28 cellular contexts compared by ENCODE assay signal in genomic region chr1:87291107-87291506, GRCh38. TPM values are rescaled to one million over a fixed set of nuclear protein-coding genes. Genes with fewer than 3 reads are reported as not detected.
DNase-seq lines count a peak whose midpoint lies in the region; ATAC-seq and TF ChIP-seq lines count a peak whose summit lies in the region.
"Had no signal": no experiment of that assay in that cellular context is flagged by ENCODE, and none has a peak within 500 bp of the region (broad histone marks: within the 10 kb centered on the region; RNA-seq: fewer than 3 reads in every experiment).

No MANE protein-coding gene starts in this region.

- H3K4me3 ChIP-seq in astrocyte of the spinal cord (ENCODE audit: low read depth, low read length) (no peak overlapping the region), mesenchymal stem cell (ENCODE audit: insufficient read depth in 1 of 2, low read depth in 1 of 2, low read length in 2 of 2) (no peak overlapping the region), left ventricle myocardium inferior (no peak overlapping the region), MG63 (no peak overlapping the region)
- H3K4me3 ChIP-seq: BLaER1 treated with 17β-estradiol and CSF1 and Interleukin-3, amounts not matched to agents 10 nM and 100 nM; dorsolateral prefrontal cortex; heart left ventricle; skin epidermis; upper lobe of right lung had no signal

- H3K27ac ChIP-seq in mesenchymal stem cell (ENCODE audit: low read length, poor library complexity, severe bottlenecking) (no peak overlapping the region), left ventricle myocardium inferior (replicated peaks) (no peak overlapping the region)
- H3K27ac ChIP-seq: BLaER1 treated with 17β-estradiol and CSF1 and Interleukin-3, amounts not matched to agents 10 nM and 100 nM; dorsolateral prefrontal cortex; heart left ventricle; HL-60; skin epidermis; upper lobe of right lung; VCaP had no signal

- no peak overlapping the region for H2BK120ac ChIP-seq in mesenchymal stem cell (ENCODE audit: low read depth, low read length)

- no peak overlapping the region for H3K4me2 ChIP-seq in mesenchymal stem cell (ENCODE audit: low read length, poor library complexity, severe bottlenecking)
- H3K4me2 ChIP-seq: BLaER1 treated with 17β-estradiol and CSF1 and Interleukin-3, amounts not matched to agents 10 nM and 100 nM had no signal

- no peak overlapping the region for H2AFZ ChIP-seq in mesenchymal stem cell (ENCODE audit: low read depth, low read length)

- intact Hi-C loops in left ventricle myocardium inferior (cut with micrococcal nuclease) = no loop called here

- H3K36me3 Mint-ChIP-seq in HFFc6 (ENCODE audit: low read depth) = no peaks in the 10 kb centered on the region
- no peaks in the 10 kb centered on the region for H3K36me3 Mint-ChIP-seq in T-cell
- H3K36me3 Mint-ChIP-seq: activated naive CD4-positive, alpha-beta T cell treated with anti-CD3 and anti-CD28 coated beads, Interleukin-2, amount 10 ng/mL, durations not matched to agents 7 days and 5 days; naive B cell had no signal

- H3K18ac ChIP-seq in mesenchymal stem cell (ENCODE audit: low read depth in 1 of 2, low read length in 2 of 2) = no peak overlapping the region

- no peaks in the 10 kb centered on the region for H3K79me1 ChIP-seq in mesenchymal stem cell (replicated peaks; ENCODE audit: low read length, poor library complexity, severe bottlenecking)

- no peak overlapping the region for H3K4ac ChIP-seq in mesenchymal stem cell (ENCODE audit: low read depth in 1 of 2, low read length in 2 of 2)

- CTCF ChIA-PET in T-cell (lab: Charles Lee) = interaction anchor here (0.5 to 2.6 kb wide), 3 partner anchors 167 to 1335 kb away, joined by 3 to 27 read pairs (median 3); no protein-coding TSS in a partner anchor
- CTCF ChIA-PET in HEK293T (lab: Yijun Ruan, JAX) = no interaction called here

- H3K27me3 ChIP-seq in mesenchymal stem cell (ENCODE audit: control insufficient read depth in 1 of 2, insufficient read depth in 1 of 2, low read length in 2 of 2) = peaks cover 0 to 4% of the 10 kb centered on the region in 2 experiments
- peaks cover 9% of the 10 kb centered on the region for H3K27me3 ChIP-seq in left ventricle myocardium inferior (ENCODE audit: low read depth)
- no peaks in the 10 kb centered on the region for H3K27me3 ChIP-seq in MG63
- H3K27me3 ChIP-seq: BLaER1 treated with 17β-estradiol and CSF1 and Interleukin-3, amounts not matched to agents 10 nM and 100 nM; dorsolateral prefrontal cortex; upper lobe of right lung had no signal

- H2BK12ac ChIP-seq in mesenchymal stem cell (ENCODE audit: low read length in 2 of 2) = no peak overlapping the region

- ATAC-seq in T-cell (replicated peaks in 1 of 4) = no peak
- ATAC-seq: heart left ventricle, HepG2, upper lobe of right lung had no signal

- no peak for TF ChIP-seq CTCF in HFFc6 (IDR thresholded peaks at IDR 0.05)
- no peak for TF ChIP-seq CTCF in astrocyte of the spinal cord (IDR thresholded peaks at IDR 0.05; ENCODE audit: low read depth, low read length)
- no peak for TF ChIP-seq CTCF in left ventricle myocardium inferior (IDR thresholded peaks at IDR 0.05; ENCODE audit: borderline replicate concordance)

- H2BK15ac ChIP-seq in mesenchymal stem cell (ENCODE audit: low read depth, poor library complexity, severe bottlenecking) = no peak overlapping the region

- no peak overlapping the region for H4K91ac ChIP-seq in mesenchymal stem cell (ENCODE audit: low read length)

- H3K27ac Mint-ChIP-seq in HFFc6 (peak overlapping the region; percentile 43; the same call in 1 of the 2 replicates), T-cell (no peak overlapping the region)
- H3K27ac Mint-ChIP-seq: activated CD4-positive, alpha-beta T cell treated with anti-CD3 and anti-CD28 coated beads, Interleukin-2, amount 10 ng/mL, durations not matched to agents 24 days and 14 days; activated naive CD4-positive, alpha-beta T cell treated with anti-CD3 and anti-CD28 coated beads, Interleukin-2, amount 10 ng/mL, durations not matched to agents 7 days and 5 days; naive B cell had no signal

- H3K4me3 Mint-ChIP-seq in HFFc6 (no peak overlapping the region; the same call in 1 of the 2 replicates), T-cell (no peak overlapping the region)
- H3K4me3 Mint-ChIP-seq: activated CD4-positive, alpha-beta T cell treated with anti-CD3 and anti-CD28 coated beads, Interleukin-2, amount 10 ng/mL, durations not matched to agents 24 days and 14 days; activated naive CD4-positive, alpha-beta T cell treated with anti-CD3 and anti-CD28 coated beads, Interleukin-2, amount 10 ng/mL, durations not matched to agents 7 days and 5 days; naive B cell had no signal

- no peak overlapping the region for H4K8ac ChIP-seq in mesenchymal stem cell (ENCODE audit: low read length)

- peak overlapping the region; percentile 6 for H3K9ac ChIP-seq in mesenchymal stem cell (ENCODE audit: low read length)
- H3K9ac ChIP-seq: BLaER1 treated with 17β-estradiol and CSF1 and Interleukin-3, amounts not matched to agents 10 nM and 100 nM had no signal

- no peaks in the 10 kb centered on the region for H3K36me3 ChIP-seq in mesenchymal stem cell (ENCODE audit: control insufficient read depth in 1 of 2, insufficient read depth in 2 of 2, low read depth in 1 of 2, low read length in 2 of 2)
- no peaks in the 10 kb centered on the region for H3K36me3 ChIP-seq in left ventricle myocardium inferior
- no peaks in the 10 kb centered on the region for H3K36me3 ChIP-seq in MG63
- H3K36me3 ChIP-seq: BLaER1 treated with 17β-estradiol and CSF1 and Interleukin-3, amounts not matched to agents 10 nM and 100 nM; heart left ventricle; upper lobe of right lung had no signal

- H3K27me3 Mint-ChIP-seq in HFFc6 (ENCODE audit: insufficient read depth) = peaks cover 7% of the 10 kb centered on the region
- H3K27me3 Mint-ChIP-seq in T-cell = peaks cover 5 to 11% of the 10 kb centered on the region in 2 donors

- POLR2A ChIA-PET in T-cell (lab: Charles Lee) = interaction anchor here in 1 of 2 donors (0.6 kb wide), 1 partner anchor 207 kb away, joined by 4 read pairs; no protein-coding TSS in a partner anchor
- POLR2A ChIA-PET in HEK293T (lab: Yijun Ruan, JAX) = no interaction called here

- H3K4me1 ChIP-seq in mesenchymal stem cell (ENCODE audit: control insufficient read depth, insufficient read depth, low read depth, low read length) (no peaks in the 10 kb centered on the region), left ventricle myocardium inferior (no peaks in the 10 kb centered on the region)
- H3K4me1 ChIP-seq: Caco-2, heart left ventricle, upper lobe of right lung had no signal

- no peak overlapping the region for H3K14ac ChIP-seq in mesenchymal stem cell (ENCODE audit: low read length in 2 of 2)

- H3K9me3 ChIP-seq in mesenchymal stem cell (ENCODE audit: control insufficient read depth, low read length) = no peaks in the 10 kb centered on the region
- H3K9me3 ChIP-seq in left ventricle myocardium inferior (replicated peaks) = no peaks in the 10 kb centered on the region
- H3K9me3 ChIP-seq in MG63 = no peaks in the 10 kb centered on the region
- H3K9me3 ChIP-seq: BLaER1 treated with 17β-estradiol and CSF1 and Interleukin-3, amounts not matched to agents 10 nM and 100 nM; Caco-2; heart left ventricle; upper lobe of right lung had no signal

- 32% methylated on average over 1 of the region's 1 CpG for WGBS in mesenchymal stem cell

- no peak overlapping the region for H2BK5ac ChIP-seq in mesenchymal stem cell (ENCODE audit: low read depth, low read length, poor library complexity, severe bottlenecking)

- no peak overlapping the region for H3K23ac ChIP-seq in mesenchymal stem cell (ENCODE audit: low read length in 2 of 2)

- H2AK5ac ChIP-seq in mesenchymal stem cell (ENCODE audit: low read length, severe bottlenecking) = no peak overlapping the region

- in situ Hi-C loops in astrocyte of the spinal cord (cut with HindIII; ENCODE audit: low sequenced_read_pairs) = no loop called here

- DNase-seq in AG08396 (ENCODE audit: low spot score) (peak; percentile 27), HFFc6 (peak; percentile 60), astrocyte of the spinal cord (ENCODE audit: low read depth, low spot score) (peak; percentile 36), mesenchymal stem cell (no peak), left ventricle myocardium inferior (no peak), T-cell (no peak), HEK293T (ENCODE audit: extremely low spot score) (no peak), MG63 (no peak)
- DNase-seq: activated CD4-positive, alpha-beta T cell treated with anti-CD3 and anti-CD28 coated beads, Interleukin-2, amount 10 ng/mL, durations not matched to agents 24 days and 14 days; activated naive CD4-positive, alpha-beta T cell treated with anti-CD3 and anti-CD28 coated beads, Interleukin-2, amount 10 ng/mL, durations not matched to agents 7 days and 5 days; Caco-2; DMS79 treated with DMSO at 0.1 percent for 48 hours; dorsolateral prefrontal cortex; heart left ventricle; mesendoderm; naive B cell; NCI-H1048; NCI-H187 treated with DMSO at 0.1 percent for 48 hours; NCI-H69; occipital lobe; RPMI8226; stimulated activated CD4-positive, alpha-beta T cell treated with anti-CD3 and anti-CD28 coated beads, Interleukin-1b, Interleukin-23, amount 100 ng/mL, for 48 hours; upper lobe of right lung had no signal

- H3K9me3 Mint-ChIP-seq in HFFc6 (no peaks in the 10 kb centered on the region), T-cell (no peaks in the 10 kb centered on the region)
- H3K9me3 Mint-ChIP-seq: activated CD4-positive, alpha-beta T cell treated with anti-CD3 and anti-CD28 coated beads, Interleukin-2, amount 10 ng/mL, durations not matched to agents 24 days and 14 days; activated naive CD4-positive, alpha-beta T cell treated with anti-CD3 and anti-CD28 coated beads, Interleukin-2, amount 10 ng/mL, durations not matched to agents 7 days and 5 days; naive B cell had no signal

- peaks cover 13% of the 10 kb centered on the region for H3K4me1 Mint-ChIP-seq in HFFc6 (ENCODE audit: low read depth)
- no peaks in the 10 kb centered on the region for H3K4me1 Mint-ChIP-seq in T-cell
- H3K4me1 Mint-ChIP-seq: activated CD4-positive, alpha-beta T cell treated with anti-CD3 and anti-CD28 coated beads, Interleukin-2, amount 10 ng/mL, durations not matched to agents 24 days and 14 days; activated naive CD4-positive, alpha-beta T cell treated with anti-CD3 and anti-CD28 coated beads, Interleukin-2, amount 10 ng/mL, durations not matched to agents 7 days and 5 days; naive B cell had no signal

TF ChIP-seq in HEK293T, 16 proteins besides CTCF, POLR2A, EP300 and RAD21 (continues in another document):
- TF ChIP-seq LEF1 (IDR thresholded peaks at IDR 0.05; ENCODE audit: borderline replicate concordance) (no peak), BHLHE40 (IDR thresholded peaks at IDR 0.05; ENCODE audit: borderline replicate concordance) (no peak), NFRKB (IDR thresholded peaks at IDR 0.05) (no peak), TARDBP (IDR thresholded peaks at IDR 0.05) (no peak), ZNF384 (IDR thresholded peaks at IDR 0.05) (no peak), ARNT (IDR thresholded peaks at IDR 0.05) (no peak)

RNA-seq across cellular contexts. Expression of gene LMO4, which starts 37.6 kb away (rescaled TPM):
- 10 to 100 TPM; 33.1 to 43.4 (median 38.3) TPM for total RNA-seq in HFFc6 (2021; fragmentation: NEBNext Ultra II Directional; extraction: Animal tissue kit (Norgen Biotek cat#: 25700))
- polyA plus RNA-seq in mesenchymal stem cell (2013, experiment 1 of 2) = 40.6 TPM
- 40.8 TPM for polyA plus RNA-seq in mesenchymal stem cell (2013, experiment 2 of 2)
- total RNA-seq in left ventricle myocardium inferior (35.1 TPM), T-cell (10 to 100 TPM; 14.4 to 26.2 (median 20.2) TPM)
- 41.3 and 57.4 TPM in 2 replicates for total RNA-seq in MG63 (2014; rRNA removed; shearing (Covaris generic); ENCODE audit: low replicate concordance)

Comparison
In these comparisons a context has a peak if more than half of its experiments do, and no peak if none do; other contexts are left out.
1. DNase-seq: peak in AG08396 (single experiment), HFFc6 (single experiment) and astrocyte of the spinal cord (single experiment); none in mesenchymal stem cell (single experiment), left ventricle myocardium inferior (single experiment), T-cell (0 of 34), HEK293T (single experiment) and MG63 (single experiment).